ENCODE assay signal across 3 cellular contexts in genomic region chr1:107952989-107953388, GRCh38.
TF ChIP-seq lines count a peak whose summit lies in the region.

No MANE protein-coding gene starts in this region.

TF ChIP-seq in WTC11, 78 proteins besides CTCF, POLR2A, EP300 and RAD21 (continued from another document):
- TF ChIP-seq STAT6 (CRISPR knock-in tag; conservative IDR thresholded peaks at IDR 0.05; ENCODE audit: low read depth) (no peak), RORB (CRISPR knock-in tag; IDR thresholded peaks at IDR 0.05) (no peak), ATF1 (CRISPR knock-in tag; IDR thresholded peaks at IDR 0.05) (no peak), OVOL2 (CRISPR knock-in tag; IDR thresholded peaks at IDR 0.05; ENCODE audit: borderline replicate concordance) (no peak), ZNF281 (CRISPR knock-in tag; IDR thresholded peaks at IDR 0.05) (no peak), KAT7 (CRISPR knock-in tag; IDR thresholded peaks at IDR 0.05; ENCODE audit: borderline replicate concordance) (no peak), NFATC4 (CRISPR knock-in tag; IDR thresholded peaks at IDR 0.05) (no peak), RELA (CRISPR knock-in tag; IDR thresholded peaks at IDR 0.05; ENCODE audit: borderline replicate concordance) (no peak), ZNF416 (CRISPR knock-in tag; IDR thresholded peaks at IDR 0.05) (no peak), GTF2I (CRISPR knock-in tag; conservative IDR thresholded peaks at IDR 0.05) (no peak)

TF ChIP-seq in liver, 16 proteins besides CTCF, POLR2A, EP300 and RAD21:
- TF ChIP-seq MAX (IDR thresholded peaks at IDR 0.05) = peak; percentile 27
- peak; percentile 96 for TF ChIP-seq NR2F2 (IDR thresholded peaks at IDR 0.05)
- TF ChIP-seq REST (IDR thresholded peaks at IDR 0.05) = no peak
- TF ChIP-seq EGR1 (IDR thresholded peaks at IDR 0.05; ENCODE audit: low read depth in 2 of 2) = no peak
- no peak for TF ChIP-seq RXRA (IDR thresholded peaks at IDR 0.05)
- no peak for TF ChIP-seq HNF4A (conservative IDR thresholded peaks at IDR 0.05)

TF ChIP-seq in SK-N-SH, 30 proteins besides CTCF, POLR2A, EP300 and RAD21 (continued from another document):
- TF ChIP-seq PBX3 (IDR thresholded peaks at IDR 0.05) (no peak), TCF12 (IDR thresholded peaks at IDR 0.05) (no peak), POLR2AphosphoS5 (IDR thresholded peaks at IDR 0.05; ENCODE audit: low read depth, low read length) (no peak), NFIC (IDR thresholded peaks at IDR 0.05; ENCODE audit: borderline replicate concordance) (no peak), USF2 (IDR thresholded peaks at IDR 0.05; ENCODE audit: borderline replicate concordance, low read depth, low read length) (no peak), YY1 (IDR thresholded peaks at IDR 0.05; ENCODE audit: low read depth) (no peak)
